ENCODE assay signal across 18 cellular contexts in genomic region chr12:34208331-34209258, GRCh38.
DNase-seq lines count a peak whose midpoint lies in the region; ATAC-seq, FAIRE-seq and TF ChIP-seq lines count a peak whose summit lies in the region.
"Had no signal": no experiment of that assay in that cellular context is flagged by ENCODE, and none has a peak within 500 bp of the region (broad histone marks: within the 10 kb centered on the region; RNA-seq: fewer than 3 reads in every experiment).

No MANE protein-coding gene starts in this region.

- no peak for TF ChIP-seq EP300 in esophagus muscularis mucosa (IDR thresholded peaks at IDR 0.05)

- H3K27me3 ChIP-seq in esophagus muscularis mucosa, result peaks cover 0 to 9% (median 0%) of the 10 kb centered on the region in 4 donors
- H3K27me3 ChIP-seq: BE2C had no signal

- TF ChIP-seq POLR2A in esophagus muscularis mucosa (IDR thresholded peaks at IDR 0.05; ENCODE audit: low read depth) (no peak), GM12892 (IDR thresholded peaks at IDR 0.05; ENCODE audit: low read depth, low read length) (no peak)

- WGBS in esophagus muscularis mucosa, result 84% methylated on average over 37 of the region's 41 CpGs

- H3K4me3 ChIP-seq in esophagus muscularis mucosa, result no peak overlapping the region

- no peak for ATAC-seq in GM21825 (IDR thresholded peaks at IDR 0.05; ENCODE audit: unreplicated experiment)

- no peak overlapping the region for H3K27ac ChIP-seq in esophagus muscularis mucosa (replicated peaks in 1 of 4)
- H3K27ac ChIP-seq: C4-2B had no signal

- intact Hi-C loops in esophagus muscularis mucosa (cut with DNase I), result no loop called here

- DNase-seq in GM10266 (ENCODE audit: extremely low spot score), result peak; percentile 25
- peak; percentile 32 for DNase-seq in GM13976 (ENCODE audit: low spot score)
- DNase-seq in esophagus muscularis mucosa (ENCODE audit: extremely low spot score), result peak; percentile 89
- no peak for DNase-seq in urothelium cell line (ENCODE audit: low spot score)
- DNase-seq in GM12892 (ENCODE audit: insufficient read length), result no peak
- DNase-seq: ACHN; BE2C; Caco-2; CD4-positive, alpha-beta T cell; GDM1; GOT3; H9; KG1 had no signal

- TF ChIP-seq CTCF in GM10266 (IDR thresholded peaks at IDR 0.05; ENCODE audit: control insufficient read depth, insufficient read depth, low read depth, missing control alignments) (no peak), GM13976 (IDR thresholded peaks at IDR 0.05; ENCODE audit: borderline replicate concordance, control extremely low read depth, extremely low read depth, insufficient read depth, missing control alignments) (no peak), esophagus muscularis mucosa (IDR thresholded peaks at IDR 0.05) (no peak)

- peaks cover 0 to 7% (median 0%) of the 10 kb centered on the region in 4 donors for H3K9me3 ChIP-seq in esophagus muscularis mucosa
- H3K9me3 ChIP-seq: BE2C had no signal

- in situ Hi-C loops in GM13976 (cut with MboI; ENCODE audit: low sequenced_read_pairs, unreplicated experiment), result no loop called here

- no peaks in the 10 kb centered on the region for H3K36me3 ChIP-seq in esophagus muscularis mucosa
- H3K36me3 ChIP-seq: BE2C had no signal

- FAIRE-seq in urothelium cell line (lab: Jason Lieb, UNC) (peak; percentile 86), GM12892 (lab: Jason Lieb, UNC) (no peak)
- FAIRE-seq: A204.1, D721Med, GM18507 had no signal

- H3K4me1 ChIP-seq in esophagus muscularis mucosa, result no peaks in the 10 kb centered on the region
- H3K4me1 ChIP-seq: BE2C, Caco-2 had no signal

Comparison
In these comparisons a context has a peak if more than half of its experiments do, and no peak if none do; other contexts are left out.
1. DNase-seq: peak in GM10266 (single experiment), GM13976 (single experiment) and esophagus muscularis mucosa (single experiment); none in urothelium cell line (single experiment) and GM12892 (single experiment).